8 cellular contexts compared by ENCODE assay signal in genomic region chr14:51978566-51979398, GRCh38. TPM values are rescaled to one million over a fixed set of nuclear protein-coding genes. Genes with fewer than 3 reads are reported as not detected.
DNase-seq lines count a peak whose midpoint lies in the region; ATAC-seq lines count a peak whose summit lies in the region.

No MANE protein-coding gene starts in this region.

- H3K36me3 Mint-ChIP-seq in central memory CD8-positive, alpha-beta T cell (ENCODE audit: insufficient read depth): peaks cover 2% of the 10 kb centered on the region

- peak overlapping the region; percentile 22 for H3K27ac Mint-ChIP-seq in central memory CD8-positive, alpha-beta T cell (ENCODE audit: low read depth)

- peaks cover 5% of the 10 kb centered on the region for H3K4me1 Mint-ChIP-seq in central memory CD8-positive, alpha-beta T cell

- DNase-seq in G401 (ENCODE audit: low spot score) (peak; percentile 84), NCI-H345 treated with DMSO at 0.1 percent for 48 hours (lab: John Stamatoyannopoulos, UW; ENCODE audit: unreplicated experiment) (peak; percentile 30), left colon (peak; percentile 58 to 89)
- peak; percentile 87 for DNase-seq in activated CD4-positive, CD25-positive, alpha-beta regulatory T cell treated with anti-CD3 and anti-CD28 coated beads, Interleukin-2, amount 50 U/mL, for 72 hours
- peak; percentile 63 to 82 for DNase-seq in central memory CD8-positive, alpha-beta T cell (ENCODE audit: low spot score in 2 of 2)
- peak; percentile 79 for DNase-seq in stimulated activated CD4-positive, alpha-beta T cell treated with anti-CD3 and anti-CD28 coated beads, Interleukin-4, amount 100 ng/mL, for 1 hour

- no peaks in the 10 kb centered on the region for H3K9me3 Mint-ChIP-seq in central memory CD8-positive, alpha-beta T cell

- H3K4me3 Mint-ChIP-seq in central memory CD8-positive, alpha-beta T cell: no peak overlapping the region

- intact Hi-C loops in left colon (cut with DNase I, micrococcal nuclease): loop anchor here in 1 of 2 donors (10.0 kb wide), 2 partner anchors 194 to 694 kb away; no protein-coding TSS in a partner anchor

- in situ Hi-C loops in G401 (cut with HindIII; ENCODE audit: low sequenced_read_pairs): no loop called here

- ATAC-seq in HG03066 (IDR thresholded peaks at IDR 0.05; ENCODE audit: low read depth, unreplicated experiment) (peak; percentile 62), left colon (peak; percentile 85), GM18907 (IDR thresholded peaks at IDR 0.05; ENCODE audit: unreplicated experiment) (no peak)
- no peak for ATAC-seq in central memory CD8-positive, alpha-beta T cell (replicated peaks; ENCODE audit: extremely low read depth, poor library complexity, severe bottlenecking)

- H3K27me3 Mint-ChIP-seq in central memory CD8-positive, alpha-beta T cell: no peaks in the 10 kb centered on the region

RNA-seq across cellular contexts. Expression of gene RTRAF, which starts 10.6 kb away (rescaled TPM):
- 98.2 and 166 TPM in 2 replicates for total RNA-seq in G401 (2014; rRNA removed; shearing (Covaris generic))
- 100 to 1,000 TPM; 119 to 136 TPM for total RNA-seq in left colon

Comparison
In these comparisons a context has a peak if more than half of its experiments do, and no peak if none do; other contexts are left out.
1. DNase-seq: peak in every context shown above with its lines; median percentile 87 in activated CD4-positive, CD25-positive, alpha-beta regulatory T cell treated with anti-CD3 and anti-CD28 coated beads, Interleukin-2, amount 50 U/mL, for 72 hours; 84 in G401; 79 in stimulated activated CD4-positive, alpha-beta T cell treated with anti-CD3 and anti-CD28 coated beads, Interleukin-4, amount 100 ng/mL, for 1 hour; 74 in left colon; 72 in central memory CD8-positive, alpha-beta T cell; 30 in NCI-H345 treated with DMSO at 0.1 percent for 48 hours.
2. ATAC-seq: peak in HG03066 (single experiment) and left colon (single experiment); none in central memory CD8-positive, alpha-beta T cell (single experiment) and GM18907 (single experiment).